ENCODE assay signal across 8 cellular contexts in the genomic region with DNA sequence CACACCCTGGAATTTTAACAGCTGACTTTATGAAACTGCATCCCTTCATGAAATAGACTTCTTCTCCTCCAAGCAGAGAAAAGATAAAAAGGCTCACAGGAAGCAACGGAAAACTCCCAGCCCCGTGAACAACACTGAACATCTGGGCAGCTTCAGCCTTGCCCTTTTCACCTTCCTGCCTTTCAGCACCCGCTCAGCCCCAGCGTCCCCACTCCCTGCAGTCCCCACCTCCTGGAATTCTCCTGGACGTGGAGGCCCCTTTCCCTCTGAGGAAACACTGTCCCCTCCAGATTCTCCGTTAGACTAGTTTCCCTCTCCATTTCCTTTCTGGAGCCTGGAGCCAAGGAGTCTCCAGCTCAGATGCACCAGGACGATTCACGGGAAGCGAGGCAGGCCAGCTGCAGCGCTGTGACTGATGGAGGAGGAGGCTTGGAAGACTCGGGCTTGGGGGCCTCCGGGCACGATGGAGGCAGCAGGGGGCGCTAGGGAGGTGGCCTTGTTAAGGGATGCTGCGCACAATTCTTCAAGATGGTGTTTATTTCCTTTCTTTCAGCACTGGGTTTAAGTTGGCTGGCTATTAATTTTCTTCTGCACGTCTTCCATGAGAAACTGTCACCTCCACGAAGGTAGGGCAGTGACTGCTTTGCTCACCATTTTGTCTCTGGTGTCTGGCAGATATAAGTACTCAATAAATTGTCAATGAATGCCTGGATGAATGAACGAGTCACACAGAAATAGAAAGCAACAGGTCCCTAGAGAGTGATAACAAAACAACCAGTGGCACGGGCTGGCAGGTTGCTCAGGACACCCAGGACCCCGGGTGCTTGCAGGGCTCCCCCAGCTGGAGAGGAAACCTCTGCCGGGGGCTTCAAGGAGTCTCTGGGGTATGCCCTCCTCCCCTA. TPM values are rescaled to one million over a fixed set of nuclear protein-coding genes. Genes with fewer than 3 reads are reported as not detected.
DNase-seq lines count a peak whose midpoint lies in the region; ATAC-seq and TF ChIP-seq lines count a peak whose summit lies in the region.

No MANE protein-coding gene starts in this region.

- intact Hi-C loops in head of caudate nucleus (cut with DNase I) = no loop called here

- ATAC-seq in HG02798 (IDR thresholded peaks at IDR 0.05; ENCODE audit: poor library complexity, unreplicated experiment) = peak; percentile 88

- DNase-seq in EL (peak; percentile 59), RPMI7951 (ENCODE audit: low read depth) (peak; percentile 80), head of caudate nucleus (peak in 34 of 42 donors; percentile 16 to 78 (median 45)), retinal pigment epithelial cell (ENCODE audit: low read depth) (no peak), NCI-H128 (lab: John Stamatoyannopoulos, UW; ENCODE audit: unreplicated experiment) (no peak), GOT3 (lab: John Stamatoyannopoulos, UW) (no peak)
- peak; percentile 86 for DNase-seq in activated effector memory CD4-positive, alpha-beta T cell treated with anti-CD3 and anti-CD28 coated beads, Interleukin-2, amount 50 U/mL, for 16 hours

- peak; percentile 72 for TF ChIP-seq CTCF in retinal pigment epithelial cell (conservative IDR thresholded peaks at IDR 0.05; ENCODE audit: low read depth, low read length)

- no peak overlapping the region for H3K4me3 ChIP-seq in retinal pigment epithelial cell (ENCODE audit: low read length)

RNA-seq across cellular contexts. Expression of gene MYOC, which starts 3.0 kb away (rescaled TPM):
- total RNA-seq in RPMI7951 (2014; rRNA removed; shearing (Covaris generic)) = not detected in 2 replicates

RNA-seq across cellular contexts. Expression of gene MYOCOS, which starts 33.4 kb away (rescaled TPM):
- not detected in 2 replicates for total RNA-seq in RPMI7951 (2014; rRNA removed; shearing (Covaris generic))

Comparison
In these comparisons a context has a peak if more than half of its experiments do, and no peak if none do; other contexts are left out.
1. DNase-seq: peak in EL (single experiment), RPMI7951 (single experiment), activated effector memory CD4-positive, alpha-beta T cell treated with anti-CD3 and anti-CD28 coated beads, Interleukin-2, amount 50 U/mL, for 16 hours (single experiment) and head of caudate nucleus (34 of 42); none in retinal pigment epithelial cell (single experiment), NCI-H128 (single experiment) and GOT3 (single experiment).